1 cellular context compared by ENCODE assay signal in genomic region chr2:28390241-28390856, GRCh38.
A peak's percentile ranks its signal among the peaks of the same experiment; 100 is the strongest.
TF ChIP-seq lines count a peak whose summit lies in the region.

No MANE protein-coding gene starts in this region.

TF ChIP-seq in HepG2, 621 proteins besides CTCF, POLR2A, EP300 and RAD21 (continued from another document and continues in another):
- TF ChIP-seq THAP9 (CRISPR knock-in tag; IDR thresholded peaks at IDR 0.05; ENCODE audit: borderline replicate concordance) = no peak
- peak; percentile 82 for TF ChIP-seq HIVEP1 (CRISPR knock-in tag; IDR thresholded peaks at IDR 0.05)
- no peak for TF ChIP-seq ZHX1 (CRISPR knock-in tag; IDR thresholded peaks at IDR 0.05; ENCODE audit: low read depth)
- peak; percentile 41; the same call in 1 of the 2 replicates for TF ChIP-seq ZNF224 (CRISPR knock-in tag; IDR thresholded peaks at IDR 0.05)
- TF ChIP-seq MXI1 (IDR thresholded peaks at IDR 0.05; ENCODE audit: borderline replicate concordance, low read depth, low read length) = 0 out of 3 replicates have a peak, but pooled peaks have one; percentile 8
- no peak for TF ChIP-seq GABPA (IDR thresholded peaks at IDR 0.05; ENCODE audit: low read depth, low read length)
- no peak for TF ChIP-seq GABPA (CRISPR knock-in tag; IDR thresholded peaks at IDR 0.05; ENCODE audit: low read depth)
- TF ChIP-seq E2F2 (CRISPR knock-in tag; IDR thresholded peaks at IDR 0.05; ENCODE audit: borderline replicate concordance) = no peak
- no peak for TF ChIP-seq IKZF1 (IDR thresholded peaks at IDR 0.05)
- no peak for TF ChIP-seq ZNF253 (CRISPR knock-in tag; IDR thresholded peaks at IDR 0.05; ENCODE audit: borderline replicate concordance)
- no peak for TF ChIP-seq GRHL1 (CRISPR knock-in tag; conservative IDR thresholded peaks at IDR 0.05)
- no peak for TF ChIP-seq SSRP1 (CRISPR knock-in tag; IDR thresholded peaks at IDR 0.05)
- TF ChIP-seq SRSF1 (optimal IDR thresholded peaks at IDR 0.05; ENCODE audit: low read depth, low read length) = peak; percentile 34
- TF ChIP-seq RFX1 (IDR thresholded peaks at IDR 0.05) = no peak
- no peak for TF ChIP-seq ZXDC (CRISPR knock-in tag; IDR thresholded peaks at IDR 0.05)
- TF ChIP-seq ATF7-NPFF (CRISPR knock-in tag; IDR thresholded peaks at IDR 0.05; ENCODE audit: low read depth) = peak; percentile 39; the same call in 1 of the 2 replicates
- 0 out of 2 replicates have a peak, but pooled peaks have one; percentile 53 for TF ChIP-seq ZNF777 (CRISPR knock-in tag; IDR thresholded peaks at IDR 0.05)
- no peak for TF ChIP-seq ZHX2 (IDR thresholded peaks at IDR 0.05; ENCODE audit: low read depth)
- no peak for TF ChIP-seq ZHX2 (CRISPR knock-in tag; IDR thresholded peaks at IDR 0.05; ENCODE audit: borderline replicate concordance)
- no peak for TF ChIP-seq POGZ (CRISPR knock-in tag; IDR thresholded peaks at IDR 0.05)
- peak; percentile 16; the same call in 1 of the 2 replicates for TF ChIP-seq ZNF607 (CRISPR knock-in tag; IDR thresholded peaks at IDR 0.05; ENCODE audit: borderline replicate concordance)
- TF ChIP-seq ZNF703 (CRISPR knock-in tag; IDR thresholded peaks at IDR 0.05; ENCODE audit: borderline replicate concordance) = 0 out of 2 replicates have a peak, but pooled peaks have one; percentile 12
- 0 out of 2 replicates have a peak, but pooled peaks have one; percentile 42 for TF ChIP-seq NPAS2 (CRISPR knock-in tag; IDR thresholded peaks at IDR 0.05; ENCODE audit: borderline replicate concordance)
- TF ChIP-seq ZNF740 (CRISPR knock-in tag; IDR thresholded peaks at IDR 0.05) = no peak
- TF ChIP-seq XRCC5 (optimal IDR thresholded peaks at IDR 0.05; ENCODE audit: low read length) = no peak
- peak; percentile 84 for TF ChIP-seq CEBPG (CRISPR knock-in tag; IDR thresholded peaks at IDR 0.05)
- TF ChIP-seq TFAP4 (IDR thresholded peaks at IDR 0.05; ENCODE audit: borderline replicate concordance, low read depth) = peak; percentile 24; the same call in 1 of the 2 replicates
- TF ChIP-seq ZNF782 (CRISPR knock-in tag; IDR thresholded peaks at IDR 0.05; ENCODE audit: borderline replicate concordance) = no peak
- TF ChIP-seq ZMYM2 (CRISPR knock-in tag; IDR thresholded peaks at IDR 0.05) = no peak
- no peak for TF ChIP-seq NFYC (CRISPR knock-in tag; IDR thresholded peaks at IDR 0.05)
- TF ChIP-seq ZNF333 (CRISPR knock-in tag; IDR thresholded peaks at IDR 0.05; ENCODE audit: borderline replicate concordance) = no peak; the same call in 1 of the 2 replicates
- no peak for TF ChIP-seq FOXP1 (IDR thresholded peaks at IDR 0.05)
- TF ChIP-seq FOXP1 (CRISPR knock-in tag; IDR thresholded peaks at IDR 0.05) = no peak
- TF ChIP-seq HCFC1 (IDR thresholded peaks at IDR 0.05; ENCODE audit: low read depth, low read length) = no peak
- TF ChIP-seq SALL2 (CRISPR knock-in tag; IDR thresholded peaks at IDR 0.05) = peak; percentile 48
- TF ChIP-seq MXD1 (CRISPR knock-in tag; IDR thresholded peaks at IDR 0.05) = peak; percentile 87
- no peak for TF ChIP-seq ETV5 (CRISPR knock-in tag; IDR thresholded peaks at IDR 0.05; ENCODE audit: borderline replicate concordance)
- peak; percentile 52; the same call in 1 of the 2 replicates for TF ChIP-seq HNRNPL (IDR thresholded peaks at IDR 0.05; ENCODE audit: low read depth, low read length)
- TF ChIP-seq ATRX (CRISPR knock-in tag; IDR thresholded peaks at IDR 0.05; ENCODE audit: borderline replicate concordance) = no peak
